ENCODE assay signal across 11 cellular contexts in the genomic region with DNA sequence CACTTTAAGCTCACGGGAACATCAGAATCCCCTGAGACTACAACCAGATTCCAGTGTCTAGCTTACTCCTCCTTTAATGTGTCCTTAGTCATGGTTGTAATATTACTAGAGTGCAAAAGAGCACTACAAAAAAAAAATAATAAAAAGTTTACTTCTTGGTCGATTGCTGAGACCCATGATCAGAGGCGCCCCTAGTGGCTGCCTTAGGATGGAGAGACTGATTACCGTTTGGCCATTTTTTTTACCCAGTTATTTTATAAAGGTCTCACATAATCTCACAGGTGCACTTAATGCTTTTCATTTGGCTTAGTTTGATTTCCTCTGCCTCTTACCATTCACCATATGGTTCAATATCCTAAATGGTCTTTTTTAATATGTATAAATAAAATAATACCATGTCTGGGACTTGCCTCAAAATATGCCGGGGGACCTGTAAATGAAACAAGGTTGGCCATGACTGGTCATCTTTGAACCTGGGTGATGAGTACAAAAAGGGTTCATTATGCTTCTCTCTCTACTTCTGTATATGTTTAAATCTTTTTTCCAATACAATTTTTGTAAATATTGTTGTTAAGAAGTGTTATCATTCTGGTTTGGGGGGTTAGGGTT.
A peak's percentile ranks its signal among the peaks of the same experiment; 100 is the strongest.
DNase-seq lines count a peak whose midpoint lies in the region; ATAC-seq and TF ChIP-seq lines count a peak whose summit lies in the region.
"Had no signal": no experiment of that assay in that cellular context is flagged by ENCODE, and none has a peak within 500 bp of the region (broad histone marks: within the 10 kb centered on the region; RNA-seq: fewer than 3 reads in every experiment).

No MANE protein-coding gene starts in this region.

- no TSS peak for BruUV-seq in OCI-LY7 (replicated peaks; lab: Mats Ljungman, UMichigan)

- no peaks in the 10 kb centered on the region for H3K36me3 ChIP-seq in OCI-LY7 (ENCODE audit: insufficient read depth, low read length)
- H3K36me3 ChIP-seq: esophagus muscularis mucosa, neutrophil had no signal

- H3K79me2 ChIP-seq in OCI-LY7 (ENCODE audit: insufficient read depth, low read depth, low read length): no peaks in the 10 kb centered on the region

- H3K4me3 ChIP-seq in AG10803 (ENCODE audit: low read length) (no peak overlapping the region), OCI-LY7 (ENCODE audit: low read depth, low read length, poor library complexity, severe bottlenecking) (peak overlapping the region; percentile 37)
- H3K4me3 ChIP-seq: esophagus muscularis mucosa had no signal

- H4K20me1 ChIP-seq in OCI-LY7 (ENCODE audit: insufficient read depth, low read length): no peaks in the 10 kb centered on the region

- H3K27ac ChIP-seq in OCI-LY7 (ENCODE audit: low read depth, low read length, poor library complexity, severe bottlenecking): peak overlapping the region; percentile 83
- H3K27ac ChIP-seq: esophagus muscularis mucosa, neutrophil had no signal

- no peaks in the 10 kb centered on the region for H3K9me2 ChIP-seq in OCI-LY7 (ENCODE audit: insufficient read depth, low read length)

- H3K4me2 ChIP-seq in OCI-LY7 (ENCODE audit: low read length): peak overlapping the region; percentile 73

- peaks cover 68% of the 10 kb centered on the region for H3K4me1 ChIP-seq in OCI-LY7 (ENCODE audit: insufficient read depth, low read length, poor library complexity, severe bottlenecking)
- H3K4me1 ChIP-seq: esophagus muscularis mucosa had no signal

- CTCF ChIA-PET in OCI-LY7 (lab: Charles Lee; ENCODE audit: unreplicated experiment): no interaction called here

- intact Hi-C loops in OCI-LY7 (cut with micrococcal nuclease; ENCODE audit: unreplicated experiment): no loop called here

- H3K9me3 ChIP-seq in OCI-LY7 (ENCODE audit: low read length): peaks cover 6% of the 10 kb centered on the region; the same call in 1 of the 2 replicates
- H3K9me3 ChIP-seq: esophagus muscularis mucosa, neutrophil had no signal

- TF ChIP-seq CTCF in AG10803 (conservative IDR thresholded peaks at IDR 0.05; ENCODE audit: low read length): peak; percentile 55
- TF ChIP-seq CTCF in GM12874 (IDR thresholded peaks at IDR 0.05; ENCODE audit: insufficient read depth, low read depth, low read length): peak; percentile 53; the same call in 1 of the 2 replicates
- TF ChIP-seq CTCF in OCI-LY7 (conservative IDR thresholded peaks at IDR 0.05; ENCODE audit: low read length): peak; percentile 98

- POLR2A ChIA-PET in OCI-LY7 (lab: Charles Lee): no interaction called here

- H2AFZ ChIP-seq in OCI-LY7 (ENCODE audit: low read length): peak overlapping the region; percentile 61; the same call in 1 of the 2 replicates

- no peak for DNase-seq in AG10803 (ENCODE audit: low read depth)
- DNase-seq in OCI-LY7 (ENCODE audit: low spot score): peak; percentile 64
- DNase-seq in germinal center (ENCODE audit: low spot score): peak; percentile 42
- no peak for DNase-seq in EL
- no peak for DNase-seq in GOT3 (lab: John Stamatoyannopoulos, UW)
- DNase-seq in stimulated activated CD4-positive, alpha-beta T cell treated with anti-CD3 and anti-CD28 coated beads, Interleukin-4, amount 100 ng/mL, for 4 hours: no peak
- DNase-seq: activated T-cell treated with anti-CD3 and anti-CD28 coated beads, Interleukin-2, amount 50 U/mL, for 24 hours had no signal

- no peak for ATAC-seq in HG02642 (IDR thresholded peaks at IDR 0.05; ENCODE audit: poor library complexity, unreplicated experiment)

Comparison
In these comparisons a context has a peak if more than half of its experiments do, and no peak if none do; other contexts are left out.
1. DNase-seq: peak in OCI-LY7 (single experiment) and germinal center (single experiment); none in AG10803 (single experiment), EL (single experiment), GOT3 (single experiment) and stimulated activated CD4-positive, alpha-beta T cell treated with anti-CD3 and anti-CD28 coated beads, Interleukin-4, amount 100 ng/mL, for 4 hours (0 of 2).
2. Peak in every context shown above with its lines, with median percentiles within 50 percentile points of each other: CTCF ChIP-seq.